ENCODE assay signal across 1 cellular context in the genomic region with DNA sequence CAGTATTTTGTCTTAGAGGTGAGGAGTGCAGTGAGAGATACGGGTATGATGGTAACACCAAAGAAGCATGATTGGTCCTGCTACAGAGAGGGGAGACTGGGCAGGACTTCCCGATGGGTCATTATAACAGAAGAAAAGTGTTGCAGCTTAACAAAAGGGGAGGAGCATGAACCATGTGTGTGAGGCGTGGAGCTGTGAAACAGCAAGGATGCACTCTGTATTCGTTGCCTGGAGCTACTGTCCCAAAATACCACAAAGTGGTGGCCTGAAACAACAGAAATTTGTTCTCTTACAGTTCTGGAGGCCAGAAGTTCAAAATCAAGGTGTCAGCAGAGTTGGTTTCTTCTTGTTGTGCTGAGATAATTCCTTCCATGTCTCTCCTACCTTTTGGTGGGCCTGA.
TF ChIP-seq lines count a peak whose summit lies in the region.

No MANE protein-coding gene starts in this region.

TF ChIP-seq in K562, 482 proteins besides CTCF, POLR2A, EP300 and RAD21:
- TF ChIP-seq, protein P1, sequence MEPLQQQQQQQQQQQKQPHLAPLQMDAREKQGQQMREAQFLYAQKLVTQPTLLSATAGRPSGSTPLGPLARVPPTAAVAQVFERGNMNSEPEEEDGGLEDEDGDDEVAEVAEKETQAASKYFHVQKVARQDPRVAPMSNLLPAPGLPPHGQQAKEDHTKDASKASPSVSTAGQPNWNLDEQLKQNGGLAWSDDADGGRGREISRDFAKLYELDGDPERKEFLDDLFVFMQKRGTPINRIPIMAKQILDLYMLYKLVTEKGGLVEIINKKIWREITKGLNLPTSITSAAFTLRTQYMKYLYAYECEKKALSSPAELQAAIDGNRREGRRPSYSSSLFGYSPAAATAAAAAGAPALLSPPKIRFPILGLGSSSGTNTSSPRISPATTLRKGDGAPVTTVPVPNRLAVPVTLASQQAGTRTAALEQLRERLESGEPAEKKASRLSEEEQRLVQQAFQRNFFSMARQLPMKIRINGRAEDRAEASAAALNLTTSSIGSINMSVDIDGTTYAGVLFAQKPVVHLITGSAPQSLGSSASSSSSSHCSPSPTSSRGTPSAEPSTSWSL (CRISPR knock-in tag; IDR thresholded peaks at IDR 0.05; ENCODE audit: borderline replicate concordance): no peak
- TF ChIP-seq XRCC3 (IDR thresholded peaks at IDR 0.05) (no peak), CTBP1 (IDR thresholded peaks at IDR 0.05; ENCODE audit: borderline replicate concordance) (no peak), ZNF316 (IDR thresholded peaks at IDR 0.05) (no peak), TCFL5 (CRISPR knock-in tag; conservative IDR thresholded peaks at IDR 0.05) (no peak), ZNF134 (CRISPR knock-in tag; conservative IDR thresholded peaks at IDR 0.05) (no peak), SIN3A (IDR thresholded peaks at IDR 0.05; ENCODE audit: borderline replicate concordance in 2 of 2, control insufficient read depth in 1 of 2, low read depth in 2 of 2, low read length in 2 of 2) (no peak), NFATC3 (IDR thresholded peaks at IDR 0.05) (no peak), SAFB (IDR thresholded peaks at IDR 0.05; ENCODE audit: borderline replicate concordance, low read depth, low read length) (no peak), KAT7 (CRISPR knock-in tag; IDR thresholded peaks at IDR 0.05; ENCODE audit: borderline replicate concordance) (no peak), ZNF41 (CRISPR knock-in tag; conservative IDR thresholded peaks at IDR 0.05) (no peak)
- TF ChIP-seq, protein P2, sequence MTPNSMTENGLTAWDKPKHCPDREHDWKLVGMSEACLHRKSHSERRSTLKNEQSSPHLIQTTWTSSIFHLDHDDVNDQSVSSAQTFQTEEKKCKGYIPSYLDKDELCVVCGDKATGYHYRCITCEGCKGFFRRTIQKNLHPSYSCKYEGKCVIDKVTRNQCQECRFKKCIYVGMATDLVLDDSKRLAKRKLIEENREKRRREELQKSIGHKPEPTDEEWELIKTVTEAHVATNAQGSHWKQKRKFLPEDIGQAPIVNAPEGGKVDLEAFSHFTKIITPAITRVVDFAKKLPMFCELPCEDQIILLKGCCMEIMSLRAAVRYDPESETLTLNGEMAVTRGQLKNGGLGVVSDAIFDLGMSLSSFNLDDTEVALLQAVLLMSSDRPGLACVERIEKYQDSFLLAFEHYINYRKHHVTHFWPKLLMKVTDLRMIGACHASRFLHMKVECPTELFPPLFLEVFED (CRISPR knock-in tag; conservative IDR thresholded peaks at IDR 0.05): no peak
- TF ChIP-seq, protein P3, sequence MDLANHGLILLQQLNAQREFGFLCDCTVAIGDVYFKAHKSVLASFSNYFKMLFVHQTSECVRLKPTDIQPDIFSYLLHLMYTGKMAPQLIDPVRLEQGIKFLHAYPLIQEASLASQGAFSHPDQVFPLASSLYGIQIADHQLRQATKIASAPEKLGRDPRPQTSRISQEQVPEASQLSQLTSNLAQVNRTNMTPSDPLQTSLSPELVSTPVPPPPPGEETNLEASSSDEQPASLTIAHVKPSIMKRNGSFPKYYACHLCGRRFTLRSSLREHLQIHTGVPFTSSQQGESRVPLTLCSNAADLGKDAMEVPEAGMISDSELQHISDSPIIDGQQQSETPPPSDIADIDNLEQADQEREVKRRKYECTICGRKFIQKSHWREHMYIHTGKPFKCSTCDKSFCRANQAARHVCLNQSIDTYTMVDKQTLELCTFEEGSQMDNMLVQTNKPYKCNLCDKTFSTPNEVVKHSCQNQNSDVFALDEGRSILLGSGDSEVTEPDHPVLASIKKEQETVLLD (IDR thresholded peaks at IDR 0.05): no peak
- TF ChIP-seq, protein P4, sequence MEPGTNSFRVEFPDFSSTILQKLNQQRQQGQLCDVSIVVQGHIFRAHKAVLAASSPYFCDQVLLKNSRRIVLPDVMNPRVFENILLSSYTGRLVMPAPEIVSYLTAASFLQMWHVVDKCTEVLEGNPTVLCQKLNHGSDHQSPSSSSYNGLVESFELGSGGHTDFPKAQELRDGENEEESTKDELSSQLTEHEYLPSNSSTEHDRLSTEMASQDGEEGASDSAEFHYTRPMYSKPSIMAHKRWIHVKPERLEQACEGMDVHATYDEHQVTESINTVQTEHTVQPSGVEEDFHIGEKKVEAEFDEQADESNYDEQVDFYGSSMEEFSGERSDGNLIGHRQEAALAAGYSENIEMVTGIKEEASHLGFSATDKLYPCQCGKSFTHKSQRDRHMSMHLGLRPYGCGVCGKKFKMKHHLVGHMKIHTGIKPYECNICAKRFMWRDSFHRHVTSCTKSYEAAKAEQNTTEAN (CRISPR knock-in tag; IDR thresholded peaks at IDR 0.05): no peak
- TF ChIP-seq, protein P5, sequence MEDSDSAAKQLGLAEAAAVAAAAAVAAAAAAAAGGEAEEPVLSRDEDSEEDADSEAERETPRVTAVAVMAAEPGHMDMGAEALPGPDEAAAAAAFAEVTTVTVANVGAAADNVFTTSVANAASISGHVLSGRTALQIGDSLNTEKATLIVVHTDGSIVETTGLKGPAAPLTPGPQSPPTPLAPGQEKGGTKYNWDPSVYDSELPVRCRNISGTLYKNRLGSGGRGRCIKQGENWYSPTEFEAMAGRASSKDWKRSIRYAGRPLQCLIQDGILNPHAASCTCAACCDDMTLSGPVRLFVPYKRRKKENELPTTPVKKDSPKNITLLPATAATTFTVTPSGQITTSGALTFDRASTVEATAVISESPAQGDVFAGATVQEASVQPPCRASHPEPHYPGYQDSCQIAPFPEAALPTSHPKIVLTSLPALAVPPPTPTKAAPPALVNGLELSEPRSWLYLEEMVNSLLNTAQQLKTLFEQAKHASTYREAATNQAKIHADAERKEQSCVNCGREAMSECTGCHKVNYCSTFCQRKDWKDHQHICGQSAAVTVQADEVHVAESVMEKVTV (CRISPR knock-in tag; IDR thresholded peaks at IDR 0.05): no peak
- TF ChIP-seq, protein P6, sequence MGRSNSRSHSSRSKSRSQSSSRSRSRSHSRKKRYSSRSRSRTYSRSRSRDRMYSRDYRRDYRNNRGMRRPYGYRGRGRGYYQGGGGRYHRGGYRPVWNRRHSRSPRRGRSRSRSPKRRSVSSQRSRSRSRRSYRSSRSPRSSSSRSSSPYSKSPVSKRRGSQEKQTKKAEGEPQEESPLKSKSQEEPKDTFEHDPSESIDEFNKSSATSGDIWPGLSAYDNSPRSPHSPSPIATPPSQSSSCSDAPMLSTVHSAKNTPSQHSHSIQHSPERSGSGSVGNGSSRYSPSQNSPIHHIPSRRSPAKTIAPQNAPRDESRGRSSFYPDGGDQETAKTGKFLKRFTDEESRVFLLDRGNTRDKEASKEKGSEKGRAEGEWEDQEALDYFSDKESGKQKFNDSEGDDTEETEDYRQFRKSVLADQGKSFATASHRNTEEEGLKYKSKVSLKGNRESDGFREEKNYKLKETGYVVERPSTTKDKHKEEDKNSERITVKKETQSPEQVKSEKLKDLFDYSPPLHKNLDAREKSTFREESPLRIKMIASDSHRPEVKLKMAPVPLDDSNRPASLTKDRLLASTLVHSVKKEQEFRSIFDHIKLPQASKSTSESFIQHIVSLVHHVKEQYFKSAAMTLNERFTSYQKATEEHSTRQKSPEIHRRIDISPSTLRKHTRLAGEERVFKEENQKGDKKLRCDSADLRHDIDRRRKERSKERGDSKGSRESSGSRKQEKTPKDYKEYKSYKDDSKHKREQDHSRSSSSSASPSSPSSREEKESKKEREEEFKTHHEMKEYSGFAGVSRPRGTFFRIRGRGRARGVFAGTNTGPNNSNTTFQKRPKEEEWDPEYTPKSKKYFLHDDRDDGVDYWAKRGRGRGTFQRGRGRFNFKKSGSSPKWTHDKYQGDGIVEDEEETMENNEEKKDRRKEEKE (IDR thresholded peaks at IDR 0.05; ENCODE audit: borderline replicate concordance in 1 of 2, control insufficient read depth in 1 of 2, low read depth in 2 of 2, low read length in 1 of 2): no peak
- TF ChIP-seq, protein P7, sequence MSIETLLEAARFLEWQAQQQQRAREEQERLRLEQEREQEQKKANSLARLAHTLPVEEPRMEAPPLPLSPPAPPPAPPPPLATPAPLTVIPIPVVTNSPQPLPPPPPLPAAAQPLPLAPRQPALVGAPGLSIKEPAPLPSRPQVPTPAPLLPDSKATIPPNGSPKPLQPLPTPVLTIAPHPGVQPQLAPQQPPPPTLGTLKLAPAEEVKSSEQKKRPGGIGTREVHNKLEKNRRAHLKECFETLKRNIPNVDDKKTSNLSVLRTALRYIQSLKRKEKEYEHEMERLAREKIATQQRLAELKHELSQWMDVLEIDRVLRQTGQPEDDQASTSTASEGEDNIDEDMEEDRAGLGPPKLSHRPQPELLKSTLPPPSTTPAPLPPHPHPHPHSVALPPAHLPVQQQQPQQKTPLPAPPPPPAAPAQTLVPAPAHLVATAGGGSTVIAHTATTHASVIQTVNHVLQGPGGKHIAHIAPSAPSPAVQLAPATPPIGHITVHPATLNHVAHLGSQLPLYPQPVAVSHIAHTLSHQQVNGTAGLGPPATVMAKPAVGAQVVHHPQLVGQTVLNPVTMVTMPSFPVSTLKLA (conservative IDR thresholded peaks at IDR 0.05): no peak
- TF ChIP-seq, protein P8, sequence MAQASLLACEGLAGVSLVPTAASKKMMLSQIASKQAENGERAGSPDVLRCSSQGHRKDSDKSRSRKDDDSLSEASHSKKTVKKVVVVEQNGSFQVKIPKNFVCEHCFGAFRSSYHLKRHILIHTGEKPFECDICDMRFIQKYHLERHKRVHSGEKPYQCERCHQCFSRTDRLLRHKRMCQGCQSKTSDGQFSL (CRISPR knock-in tag; IDR thresholded peaks at IDR 0.05): no peak
- TF ChIP-seq, protein P8 (tag; IDR thresholded peaks at IDR 0.05): no peak
